ENCODE assay signal across 27 cellular contexts in the genomic region with DNA sequence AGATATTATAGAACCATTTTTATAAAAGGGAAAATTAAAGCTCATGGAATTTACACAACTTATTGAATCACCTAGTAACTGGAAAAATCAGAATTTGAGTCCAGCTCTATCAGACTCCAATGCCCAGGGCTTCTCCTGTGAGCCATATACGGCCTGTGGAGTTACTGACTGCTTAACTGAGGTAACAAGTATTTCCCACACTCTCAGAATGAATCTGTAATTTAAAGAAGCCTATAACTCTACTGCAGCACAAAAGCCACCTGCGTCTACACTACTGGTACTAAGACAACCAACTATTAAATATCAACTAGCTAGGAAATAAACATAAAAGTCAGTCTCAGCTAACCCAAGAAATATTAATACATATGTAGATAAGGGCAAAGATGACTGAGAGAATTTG.
"Had no signal": no experiment of that assay in that cellular context is flagged by ENCODE, and none has a peak within 500 bp of the region (broad histone marks: within the 10 kb centered on the region; RNA-seq: fewer than 3 reads in every experiment).

No MANE protein-coding gene starts in this region.

- H3K36me3 ChIP-seq: esophagus squamous epithelium, left ventricle myocardium inferior, lower lobe of right lung, prostate gland, sigmoid colon, tibial artery, upper lobe of left lung had no signal

- DNase-seq: dermis blood vessel endothelial cell; effector memory CD4-positive, alpha-beta T cell; erythroblast; esophagus squamous epithelium; hypothalamus; immature natural killer cell; islet precursor cell; kidney glomerular epithelial cell; left colon; left ventricle myocardium inferior; lower lobe of right lung; naive thymus-derived CD8-positive, alpha-beta T cell; nephron progenitor cell; nucleus accumbens; right cardiac atrium; sigmoid colon; stimulated activated CD4-positive, alpha-beta T cell treated with anti-CD3 and anti-CD28 coated beads, Interleukin-2, amount 100 ng/mL, for 24 hours; stimulated activated CD4-positive, alpha-beta T cell treated with anti-CD3 and anti-CD28 coated beads, Interleukin-4, amount 100 ng/mL, for 24 hours; substantia nigra; testis; tibial artery; upper lobe of left lung had no signal

- ATAC-seq: left colon; lower lobe of right lung; naive thymus-derived CD8-positive, alpha-beta T cell; right cardiac atrium; stimulated activated memory B cell treated with anti-CD40 and anti-IgM and Interleukin-4, amounts not matched to agents 10 μg/mL and 1 μg/mL and 100 μg/mL, for 72 hours had no signal

- H3K4me1 Mint-ChIP-seq: nephron progenitor cell had no signal

- H3K36me3 Mint-ChIP-seq: immature natural killer cell; stimulated activated memory B cell treated with anti-CD40 and anti-IgM and Interleukin-4, amounts not matched to agents 10 μg/mL and 1 μg/mL and 100 μg/mL, for 72 hours had no signal

- H3K27ac ChIP-seq: coronary artery, left ventricle myocardium inferior, lower lobe of right lung, prostate gland, sigmoid colon, testis, tibial artery, upper lobe of left lung had no signal

- H3K4me1 ChIP-seq: left ventricle myocardium inferior, lower lobe of right lung, prostate gland, testis, tibial artery, upper lobe of left lung had no signal

- H3K9me3 Mint-ChIP-seq: immature natural killer cell; naive thymus-derived CD8-positive, alpha-beta T cell; nephron progenitor cell; stimulated activated memory B cell treated with anti-CD40 and anti-IgM and Interleukin-4, amounts not matched to agents 10 μg/mL and 1 μg/mL and 100 μg/mL, for 72 hours had no signal

- H3K27me3 ChIP-seq: esophagus squamous epithelium, sigmoid colon, testis, tibial artery, upper lobe of left lung had no signal

- H3K4me3 Mint-ChIP-seq: immature natural killer cell; naive thymus-derived CD8-positive, alpha-beta T cell; nephron progenitor cell; stimulated activated memory B cell treated with anti-CD40 and anti-IgM and Interleukin-4, amounts not matched to agents 10 μg/mL and 1 μg/mL and 100 μg/mL, for 72 hours had no signal

- H3K9me3 ChIP-seq: esophagus squamous epithelium, left ventricle myocardium inferior, lower lobe of right lung, prostate gland, sigmoid colon, testis, tibial artery, upper lobe of left lung had no signal

- H3K27me3 Mint-ChIP-seq: naive thymus-derived CD8-positive, alpha-beta T cell; stimulated activated memory B cell treated with anti-CD40 and anti-IgM and Interleukin-4, amounts not matched to agents 10 μg/mL and 1 μg/mL and 100 μg/mL, for 72 hours had no signal

- H3K4me3 ChIP-seq: coronary artery, esophagus squamous epithelium, left ventricle myocardium inferior, lower lobe of right lung, prostate gland, sigmoid colon, testis, tibial artery, upper lobe of left lung had no signal

- H3K27ac Mint-ChIP-seq: immature natural killer cell; nephron progenitor cell; stimulated activated memory B cell treated with anti-CD40 and anti-IgM and Interleukin-4, amounts not matched to agents 10 μg/mL and 1 μg/mL and 100 μg/mL, for 72 hours had no signal

- FAIRE-seq: frontal cortex, urothelium cell line had no signal
